18 cellular contexts compared by ENCODE assay signal in genomic region chr7:4888161-4888560, GRCh38.
"Had no signal": no experiment of that assay in that cellular context is flagged by ENCODE, and none has a peak within 500 bp of the region (broad histone marks: within the 10 kb centered on the region; RNA-seq: fewer than 3 reads in every experiment).

No MANE protein-coding gene starts in this region.

- H3K9me3 ChIP-seq: colonic mucosa, stomach had no signal

- H3K27ac ChIP-seq: brain microvascular endothelial cell, colonic mucosa, parathyroid adenoma, stomach, VCaP had no signal

- H3K36me3 ChIP-seq: brain microvascular endothelial cell, colonic mucosa, stomach had no signal

- DNase-seq: activated CD4-positive, alpha-beta T cell treated with anti-CD3 and anti-CD28 coated beads, Interleukin-2, amount 50 U/mL, for 1 hour; activated CD4-positive, CD25-positive, alpha-beta regulatory T cell treated with anti-CD3 and anti-CD28 coated beads, Interleukin-2, amount 50 U/mL, for 72 hours; activated CD8-positive, alpha-beta memory T cell treated with anti-CD3 and anti-CD28 coated beads for 24 hours; activated CD8-positive, alpha-beta memory T cell treated with anti-CD3 and anti-CD28 coated beads, Interleukin-2, amount 50 U/mL, for 48 hours; activated effector memory CD4-positive, alpha-beta T cell treated with Interleukin-2 at 50 U/mL for 16 hours; activated naive CD4-positive, alpha-beta T cell treated with anti-CD3 and anti-CD28 coated beads, Interleukin-2, amount 10 ng/mL, durations not matched to agents 7 days and 5 days; activated naive CD8-positive, alpha-beta T cell treated with anti-CD3 and anti-CD28 coated beads, Interleukin-2, amount 50 U/mL, for 24 hours; activated T-cell treated with anti-CD3 and anti-CD28 coated beads, Interleukin-2, amount 50 U/mL, for 48 hours; aorta; brain microvascular endothelial cell; colonic mucosa; hypothalamus; islet precursor cell; stimulated activated CD4-positive, alpha-beta T cell treated with anti-CD3 and anti-CD28 coated beads, Interleukin-4, amount 100 ng/mL, for 1 hour; stomach had no signal

- H3K4me3 ChIP-seq: colonic mucosa, smooth muscle cell, stomach had no signal

- H3K27me3 ChIP-seq: brain microvascular endothelial cell had no signal

- H3K4me1 ChIP-seq: colonic mucosa, parathyroid adenoma had no signal
